ENCODE assay signal across 8 cellular contexts in genomic region chr17:39636927-39637736, GRCh38. TPM values are rescaled to one million over a fixed set of nuclear protein-coding genes. Genes with fewer than 3 reads are reported as not detected.
A peak's percentile ranks its signal among the peaks of the same experiment; 100 is the strongest.
DNase-seq lines count a peak whose midpoint lies in the region; ATAC-seq and TF ChIP-seq lines count a peak whose summit lies in the region.

TSS of gene STARD3 (plus strand) at chr17:39637144. CDS start at chr17:39653532, 16,388 bp downstream.

- H3K4me3 ChIP-seq in GM06990 (replicated peaks; ENCODE audit: low read depth, low read length), result peak within 1 kb of the TSS; percentile 79
- H3K4me3 ChIP-seq in heart left ventricle, result peak within 1 kb of the TSS; percentile 56 to 95 (median 82)
- H3K4me3 ChIP-seq in transverse colon, result peak within 1 kb of the TSS; percentile 71 to 82 (median 74)

- H3K9me3 Mint-ChIP-seq in HFFc6, result no peaks in the 10 kb centered on the region

- ATAC-seq in heart left ventricle, result peak; percentile 90 to 97 (median 96)

- peak within 1 kb of the TSS; percentile 92 for H3K4me3 Mint-ChIP-seq in HFFc6

- TF ChIP-seq EP300 in transverse colon (IDR thresholded peaks at IDR 0.05; ENCODE audit: low read depth), result no peak

- H3K27ac ChIP-seq in adipose tissue (ENCODE audit: low read depth, low read length) (no peak within 1 kb of the TSS), heart left ventricle (peak within 1 kb of the TSS; percentile 74 to 96 (median 92)), transverse colon (peak within 1 kb of the TSS; percentile 90 to 93 (median 90))

- peak; percentile 93 for DNase-seq in GM06990 (ENCODE audit: extremely low read depth, insufficient read length)
- peak; percentile 72 for DNase-seq in HFFc6
- peak; percentile 48 for DNase-seq in NCI-H128 (lab: John Stamatoyannopoulos, UW; ENCODE audit: unreplicated experiment)
- DNase-seq in T-helper 1 cell, result peak; percentile 85 to 93 (median 87)
- DNase-seq in heart left ventricle, result peak; percentile 94 to 97 (median 95)
- DNase-seq in posterior cingulate gyrus, result peak; percentile 87 to 99 (median 93)
- peak; percentile 96 for DNase-seq in transverse colon

- 0% methylated on average over 65 to 69 of the region's 69 CpGs for WGBS in adipose tissue, 3 donors
- WGBS in heart left ventricle, 4 donors, result 0 to 1% (median 1%) methylated on average over 60 to 69 of the region's 69 CpGs
- WGBS in transverse colon (ENCODE audit: low coverage in 1 of 2), 2 donors, result 1 to 20% methylated on average over 3 to 66 of the region's 69 CpGs

- 0 out of 2 replicates have a peak, but pooled peaks cover 1% of the 10 kb centered on the region for H3K27me3 Mint-ChIP-seq in HFFc6 (ENCODE audit: insufficient read depth)

- peaks cover 10 to 62% (median 48%) of the 10 kb centered on the region in 12 donors for H3K4me1 ChIP-seq in heart left ventricle
- peaks cover 31 to 85% (median 59%) of the 10 kb centered on the region in 4 donors for H3K4me1 ChIP-seq in transverse colon

- no peaks in the 10 kb centered on the region for H3K36me3 ChIP-seq in GM06990 (ENCODE audit: control insufficient read depth, insufficient read depth, low read length)
- H3K36me3 ChIP-seq in heart left ventricle, result no peaks in the 10 kb centered on the region
- H3K36me3 ChIP-seq in transverse colon, result no peaks in the 10 kb centered on the region

- H3K4me1 Mint-ChIP-seq in HFFc6 (ENCODE audit: low read depth), result peaks cover 34% of the 10 kb centered on the region

- peak within 1 kb of the TSS; percentile 70 for H3K27ac Mint-ChIP-seq in HFFc6

- peak in 1 of 2 donors; percentile 77 for TF ChIP-seq POLR2A in heart left ventricle (IDR thresholded peaks at IDR 0.05)
- peak; percentile 78 for TF ChIP-seq POLR2A in transverse colon (IDR thresholded peaks at IDR 0.05)

- no peaks in the 10 kb centered on the region for H3K36me3 Mint-ChIP-seq in HFFc6 (ENCODE audit: low read depth)

- H3K27me3 ChIP-seq in GM06990 (replicated peaks; ENCODE audit: control insufficient read depth, insufficient read depth, low read length), result no peaks in the 10 kb centered on the region
- no peaks in the 10 kb centered on the region for H3K27me3 ChIP-seq in heart left ventricle
- H3K27me3 ChIP-seq in transverse colon, result no peaks in the 10 kb centered on the region

- no peak for TF ChIP-seq CTCF in GM06990 (IDR thresholded peaks at IDR 0.05; ENCODE audit: insufficient read depth, low read length, poor library complexity, severe bottlenecking)
- TF ChIP-seq CTCF in HFFc6 (IDR thresholded peaks at IDR 0.05), result peak; percentile 52
- peak in 7 of 12 donors; percentile 15 to 52 (median 32) for TF ChIP-seq CTCF in heart left ventricle (IDR thresholded peaks at IDR 0.05)
- TF ChIP-seq CTCF in transverse colon (IDR thresholded peaks at IDR 0.05), result peak in 2 of 5 experiments; percentile 14 to 48

- intact Hi-C loops in heart left ventricle (cut with DNase I) (loop anchor here in 5 of 10 donors (5.0 kb wide), 3 partner anchors 35 to 115 kb away; partner anchors contain the start of gene MIEN1 (in 1 of the 5)), posterior cingulate gyrus (cut with DNase I) (loop anchor here (5.0 kb wide), 1 partner anchor 115 kb away; no protein-coding TSS in a partner anchor), transverse colon (cut with DNase I; ENCODE audit: low total_unique reads) (loop anchor here (10.0 kb wide), 1 partner anchor 118 kb away; no protein-coding TSS in a partner anchor)

- H3K9me3 ChIP-seq in heart left ventricle (no peaks in the 10 kb centered on the region), transverse colon (no peaks in the 10 kb centered on the region)

- in situ Hi-C loops in transverse colon (cut with MboI; ENCODE audit: low pct_ligation_motif_present in 1 of 4, low pct_unique_long_range_greater_than_20kb in 1 of 4, low sequenced_read_pairs in 3 of 4), result loop anchor here in 1 of 4 donors (25.0 kb wide), 1 partner anchor 100 kb away; the partner anchor contains the start of genes GRB7 and MIEN1

RNA-seq across cellular contexts. Expression of gene STARD3, which starts in this region (rescaled TPM):
- total RNA-seq in HFFc6 (2021; fragmentation: NEBNext Ultra II Directional; extraction: Animal tissue kit (Norgen Biotek cat#: 25700)), result 10 to 100 TPM; 44.0 to 52.3 (median 46.3) TPM
- polyA plus RNA-seq in adipose tissue (10 to 100 TPM; 42.7 to 60.8 (median 46.6) TPM), heart left ventricle (10 to 100 TPM; 24.2 to 57.2 TPM)
- total RNA-seq in heart left ventricle (10 to 100 TPM; 14.1 to 36.5 (median 19.3) TPM), transverse colon (100 to 1,000 TPM in 1 of 4 donors, 10 to 100 TPM in 3; 63.5 to 193 (median 73.2) TPM)
